ENCODE assay signal across 10 cellular contexts in genomic region chr3:8371085-8371551, GRCh38.
A peak's percentile ranks its signal among the peaks of the same experiment; 100 is the strongest.
DNase-seq lines count a peak whose midpoint lies in the region; ATAC-seq and TF ChIP-seq lines count a peak whose summit lies in the region.
"Had no signal": no experiment of that assay in that cellular context is flagged by ENCODE, and none has a peak within 500 bp of the region (broad histone marks: within the 10 kb centered on the region; RNA-seq: fewer than 3 reads in every experiment).

No MANE protein-coding gene starts in this region.

- ATAC-seq in HG03432 (IDR thresholded peaks at IDR 0.05; ENCODE audit: unreplicated experiment): no peak

- no peak overlapping the region for H3K9ac ChIP-seq in SK-N-MC (ENCODE audit: insufficient read length)

- H3K4me3 ChIP-seq in SK-N-MC (no peak overlapping the region), foreskin fibroblast (ENCODE audit: low read depth in 1 of 2, low read length in 2 of 2) (no peak overlapping the region)

- H3K36me3 ChIP-seq in SK-N-MC (ENCODE audit: insufficient read depth, low read length): no peaks in the 10 kb centered on the region

- no peak overlapping the region for H3K4me3 Mint-ChIP-seq in activated T-cell treated with anti-CD3 and anti-CD28 coated beads, Interleukin-2, amount 50 U/mL, for 24 hours

- peaks cover 3% of the 10 kb centered on the region for H3K4me1 Mint-ChIP-seq in activated T-cell treated with anti-CD3 and anti-CD28 coated beads, Interleukin-2, amount 50 U/mL, for 24 hours (ENCODE audit: low read depth)

- no peaks in the 10 kb centered on the region for H3K27me3 Mint-ChIP-seq in activated T-cell treated with anti-CD3 and anti-CD28 coated beads, Interleukin-2, amount 50 U/mL, for 24 hours

- TF ChIP-seq CTCF in foreskin fibroblast (IDR thresholded peaks at IDR 0.05; ENCODE audit: low read depth, low read length): no peak
- TF ChIP-seq CTCF in GM10248 (IDR thresholded peaks at IDR 0.05; ENCODE audit: control extremely low read depth, extremely low read depth, low read depth, missing control alignments): no peak

- no peak overlapping the region for H3K27ac Mint-ChIP-seq in activated T-cell treated with anti-CD3 and anti-CD28 coated beads, Interleukin-2, amount 50 U/mL, for 24 hours

- DNase-seq in NCI-H82 (lab: John Stamatoyannopoulos, UW) (peak; percentile 57), NCI-H82 treated with DMSO at 0.1 percent for 48 hours (lab: John Stamatoyannopoulos, UW; ENCODE audit: unreplicated experiment) (no peak), SK-N-MC (ENCODE audit: low read depth, low spot score) (no peak), foreskin fibroblast (peak; percentile 29 to 73), stromal cell of bone marrow (ENCODE audit: low read depth) (peak; percentile 90), GM10248 (ENCODE audit: extremely low spot score) (no peak)
- DNase-seq in activated T-cell treated with anti-CD3 and anti-CD28 coated beads, Interleukin-2, amount 50 U/mL, for 24 hours: no peak
- DNase-seq: anterior cingulate cortex, SIG-M5 had no signal

- H3K27ac ChIP-seq in SK-N-MC: peak overlapping the region; percentile 46; the same call in 1 of the 2 replicates

- H3K9me3 ChIP-seq in SK-N-MC (ENCODE audit: low read depth, low read length): no peaks in the 10 kb centered on the region

- no peaks in the 10 kb centered on the region for H3K36me3 Mint-ChIP-seq in activated T-cell treated with anti-CD3 and anti-CD28 coated beads, Interleukin-2, amount 50 U/mL, for 24 hours (ENCODE audit: low read depth)

- CTCF ChIA-PET in GM10248 (lab: Yijun Ruan, JAX): interaction anchor here (1.2 kb wide), 1 partner anchor 20 kb away, joined by 4 read pairs; no protein-coding TSS in a partner anchor

- H3K9me3 Mint-ChIP-seq in activated T-cell treated with anti-CD3 and anti-CD28 coated beads, Interleukin-2, amount 50 U/mL, for 24 hours: peaks cover 10% of the 10 kb centered on the region

- POLR2A ChIA-PET in GM10248 (lab: Yijun Ruan, JAX): no interaction called here

Comparison
In these comparisons a context has a peak if more than half of its experiments do, and no peak if none do; other contexts are left out.
1. DNase-seq: peak in NCI-H82 (single experiment), foreskin fibroblast (2 of 2) and stromal cell of bone marrow (single experiment); none in NCI-H82 treated with DMSO at 0.1 percent for 48 hours (single experiment), SK-N-MC (single experiment), activated T-cell treated with anti-CD3 and anti-CD28 coated beads, Interleukin-2, amount 50 U/mL, for 24 hours (single experiment) and GM10248 (single experiment).